ENCODE assay signal across 30 cellular contexts in genomic region chrX:148577711-148578110, GRCh38.
"Had no signal": no experiment of that assay in that cellular context is flagged by ENCODE, and none has a peak within 500 bp of the region (broad histone marks: within the 10 kb centered on the region; RNA-seq: fewer than 3 reads in every experiment).

No MANE protein-coding gene starts in this region.

- ATAC-seq: activated CD4-positive, alpha-beta T cell treated with anti-CD3 and anti-CD28 coated beads for 36 hours; activated T-cell treated with anti-CD3 and anti-CD28 coated beads, Interleukin-2, amount 50 U/mL, for 72 hours; gastrocnemius medialis; mucosa of descending colon; right lobe of liver; stimulated activated memory B cell treated with anti-CD40 and anti-IgM and Interleukin-4, amounts not matched to agents 10 μg/mL and 1 μg/mL and 100 μg/mL, for 72 hours; stimulated activated naive CD8-positive, alpha-beta T cell treated with anti-CD3 and anti-CD28 coated beads, Interleukin-15, amount 100 ng/mL, for 72 hours had no signal

- H2AFZ ChIP-seq: hepatocyte had no signal

- H3K9me3 ChIP-seq: esophagus muscularis mucosa, gastrocnemius medialis, left ventricle myocardium inferior, mucosa of descending colon, neutrophil, ovary, right lobe of liver, uterus had no signal

- H3K27ac Mint-ChIP-seq: activated CD4-positive, alpha-beta T cell treated with anti-CD3 and anti-CD28 coated beads for 36 hours; activated naive CD8-positive, alpha-beta T cell; activated T-cell treated with anti-CD3 and anti-CD28 coated beads, Interleukin-2, amount 50 U/mL, for 72 hours; nephron; progenitor cell of endocrine pancreas; stimulated activated memory B cell treated with anti-CD40 and anti-IgM and Interleukin-4, amounts not matched to agents 10 μg/mL and 1 μg/mL and 100 μg/mL, for 72 hours; stimulated activated naive CD8-positive, alpha-beta T cell treated with anti-CD3 and anti-CD28 coated beads, Interleukin-15, amount 100 ng/mL, for 72 hours; T-helper 2 cell treated with Interferon-gamma antibody and Interleukin-4, amounts not matched to agents 5 μg/mL and 100 μg/mL, for 36 hours; type B pancreatic cell had no signal

- H3K36me3 Mint-ChIP-seq: activated naive CD8-positive, alpha-beta T cell; stimulated activated memory B cell treated with anti-CD40 and anti-IgM and Interleukin-4, amounts not matched to agents 10 μg/mL and 1 μg/mL and 100 μg/mL, for 72 hours; type B pancreatic cell had no signal

- H3K4me3 Mint-ChIP-seq: activated CD4-positive, alpha-beta T cell treated with anti-CD3 and anti-CD28 coated beads for 36 hours; activated naive CD8-positive, alpha-beta T cell; activated T-cell treated with anti-CD3 and anti-CD28 coated beads, Interleukin-2, amount 50 U/mL, for 72 hours; nephron; stimulated activated memory B cell treated with anti-CD40 and anti-IgM and Interleukin-4, amounts not matched to agents 10 μg/mL and 1 μg/mL and 100 μg/mL, for 72 hours; stimulated activated naive CD8-positive, alpha-beta T cell treated with anti-CD3 and anti-CD28 coated beads, Interleukin-15, amount 100 ng/mL, for 72 hours; T-helper 2 cell treated with Interferon-gamma antibody and Interleukin-4, amounts not matched to agents 5 μg/mL and 100 μg/mL, for 36 hours; type B pancreatic cell had no signal

- H3K4me2 ChIP-seq: hepatocyte had no signal

- H3K36me3 ChIP-seq: brain microvascular endothelial cell, esophagus muscularis mucosa, gastrocnemius medialis, left ventricle myocardium inferior, neutrophil, ovary, right lobe of liver, uterus had no signal

- DNase-seq: activated CD4-positive, alpha-beta T cell treated with anti-CD3 and anti-CD28 coated beads for 36 hours; activated CD4-positive, CD25-positive, alpha-beta regulatory T cell; activated naive CD4-positive, alpha-beta T cell treated with Interleukin-2 at 50 U/mL for 16 hours; activated T-cell treated with anti-CD3 and anti-CD28 coated beads for 4 hours; activated T-cell treated with anti-CD3 and anti-CD28 coated beads, Interleukin-2, amount 50 U/mL, for 72 hours; anterior cingulate cortex; brain microvascular endothelial cell; gastrocnemius medialis; glutamatergic neuron; islet precursor cell; left ventricle myocardium inferior; mucosa of descending colon; ovary; right lobe of liver; stimulated activated CD4-positive, alpha-beta T cell treated with anti-CD3 and anti-CD28 coated beads, Interleukin-4, amount 100 ng/mL, for 4 hours; stimulated activated CD8-positive, alpha-beta memory T cell treated with anti-CD3 and anti-CD28 coated beads, Interleukin-4, amount 100 ng/mL, for 48 hours; stimulated activated naive CD8-positive, alpha-beta T cell treated with anti-CD3 and anti-CD28 coated beads, Interleukin-15, amount 100 ng/mL, for 72 hours; substantia nigra; uterus had no signal

- H3K27me3 Mint-ChIP-seq: activated CD4-positive, alpha-beta T cell treated with anti-CD3 and anti-CD28 coated beads for 36 hours; activated naive CD8-positive, alpha-beta T cell; progenitor cell of endocrine pancreas; stimulated activated memory B cell treated with anti-CD40 and anti-IgM and Interleukin-4, amounts not matched to agents 10 μg/mL and 1 μg/mL and 100 μg/mL, for 72 hours; stimulated activated naive CD8-positive, alpha-beta T cell treated with anti-CD3 and anti-CD28 coated beads, Interleukin-15, amount 100 ng/mL, for 72 hours; type B pancreatic cell had no signal

- H3K9me3 Mint-ChIP-seq: activated T-cell treated with anti-CD3 and anti-CD28 coated beads, Interleukin-2, amount 50 U/mL, for 72 hours; stimulated activated memory B cell treated with anti-CD40 and anti-IgM and Interleukin-4, amounts not matched to agents 10 μg/mL and 1 μg/mL and 100 μg/mL, for 72 hours; stimulated activated naive CD8-positive, alpha-beta T cell treated with anti-CD3 and anti-CD28 coated beads, Interleukin-15, amount 100 ng/mL, for 72 hours; type B pancreatic cell had no signal

- H3K27ac ChIP-seq: brain microvascular endothelial cell, esophagus muscularis mucosa, gastrocnemius medialis, hepatocyte, left ventricle myocardium inferior, neutrophil, ovary, right lobe of liver, skin epidermis, uterus had no signal

- H3K4me1 Mint-ChIP-seq: activated CD4-positive, alpha-beta T cell treated with anti-CD3 and anti-CD28 coated beads for 36 hours; nephron; stimulated activated memory B cell treated with anti-CD40 and anti-IgM and Interleukin-4, amounts not matched to agents 10 μg/mL and 1 μg/mL and 100 μg/mL, for 72 hours; stimulated activated naive CD8-positive, alpha-beta T cell treated with anti-CD3 and anti-CD28 coated beads, Interleukin-15, amount 100 ng/mL, for 72 hours had no signal

- H3K4me1 ChIP-seq: esophagus muscularis mucosa, gastrocnemius medialis, left ventricle myocardium inferior, right lobe of liver, uterus had no signal

- H3K4me3 ChIP-seq: esophagus muscularis mucosa, gastrocnemius medialis, hepatocyte, left ventricle myocardium inferior, lung, mucosa of descending colon, ovary, right lobe of liver, skin epidermis, uterus had no signal

- H3K27me3 ChIP-seq: brain microvascular endothelial cell, esophagus muscularis mucosa, gastrocnemius medialis, hepatocyte, neutrophil, ovary, right lobe of liver, uterus had no signal

- H3K79me2 ChIP-seq: hepatocyte had no signal
